In the genomic region with DNA sequence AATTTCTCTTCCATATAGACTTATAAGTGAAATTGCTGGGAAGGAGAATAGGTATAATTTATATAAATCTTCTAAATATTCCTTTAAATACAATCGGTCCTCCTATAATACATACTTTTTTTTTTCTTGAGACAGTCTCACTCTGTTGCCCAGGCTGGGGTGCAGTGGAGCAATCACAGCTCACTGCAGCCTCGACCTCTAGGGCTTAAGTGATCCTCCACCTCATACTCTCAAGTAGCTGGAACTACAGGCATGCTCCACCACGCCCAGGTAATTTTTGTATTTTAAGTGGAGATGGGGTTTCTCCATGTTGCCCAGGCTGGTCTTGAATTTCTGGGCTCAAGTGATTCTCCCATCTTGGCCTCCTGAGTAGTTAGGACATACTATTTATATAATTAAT, we compare ENCODE assay signal across 17 cellular contexts. TPM values are rescaled to one million over a fixed set of nuclear protein-coding genes. Genes with fewer than 3 reads are reported as not detected.
A peak's percentile ranks its signal among the peaks of the same experiment; 100 is the strongest.
DNase-seq lines count a peak whose midpoint lies in the region; ATAC-seq and TF ChIP-seq lines count a peak whose summit lies in the region.
"Had no signal": no experiment of that assay in that cellular context is flagged by ENCODE, and none has a peak within 500 bp of the region (broad histone marks: within the 10 kb centered on the region; RNA-seq: fewer than 3 reads in every experiment).

No MANE protein-coding gene starts in this region.

- TF ChIP-seq EP300 in upper lobe of left lung (IDR thresholded peaks at IDR 0.05): no peak

- ATAC-seq in lung (ENCODE audit: insufficient read depth, low FRiP score) (no peak), upper lobe of left lung (ENCODE audit: low FRiP score in 2 of 2) (peak in 1 of 2 donors; percentile 52), GM18502 (IDR thresholded peaks at IDR 0.05; ENCODE audit: poor library complexity, unreplicated experiment) (no peak)
- ATAC-seq: GM12878 had no signal

- no peak for TF ChIP-seq POLR2A in upper lobe of left lung (IDR thresholded peaks at IDR 0.05)

- no peak for TF ChIP-seq CTCF in C4-2B (conservative IDR thresholded peaks at IDR 0.05)
- no peak for TF ChIP-seq CTCF in VCaP (conservative IDR thresholded peaks at IDR 0.05)
- TF ChIP-seq CTCF in lung (IDR thresholded peaks at IDR 0.05; ENCODE audit: control extremely low read depth, extremely low read depth): no peak
- TF ChIP-seq CTCF in upper lobe of left lung (IDR thresholded peaks at IDR 0.05): no peak

- H3K27ac ChIP-seq in C4-2B (peak overlapping the region; percentile 70; the same call in 1 of the 2 replicates), VCaP (peak overlapping the region; percentile 99), lung (ENCODE audit: low read depth in 1 of 2, low read length in 1 of 2) (no peak overlapping the region), upper lobe of left lung (peak overlapping the region in 3 of 4 donors; percentile 50 to 69 (median 60))
- H3K27ac ChIP-seq: BLaER1 treated with 17β-estradiol and CSF1 and Interleukin-3, amounts not matched to agents 10 nM and 100 nM had no signal

- WGBS in lung, 2 donors: 71 to 95% methylated on average over 3 of the region's 3 CpGs
- WGBS in upper lobe of left lung, 2 donors: 66 to 85% methylated on average over 3 of the region's 3 CpGs

- H3K4me1 ChIP-seq in lung (ENCODE audit: control insufficient read depth in 2 of 2, insufficient read depth in 2 of 2, low read length in 2 of 2): peaks cover 0 to 2% of the 10 kb centered on the region in 2 donors
- peaks cover 9 to 32% (median 22%) of the 10 kb centered on the region in 4 donors for H3K4me1 ChIP-seq in upper lobe of left lung
- H3K4me1 ChIP-seq: HAP-1 had no signal

- H3K27me3 ChIP-seq in lung (ENCODE audit: control insufficient read depth, insufficient read depth) (no peaks in the 10 kb centered on the region), upper lobe of left lung (no peaks in the 10 kb centered on the region)
- H3K27me3 ChIP-seq: BLaER1 treated with 17β-estradiol and CSF1 and Interleukin-3, amounts not matched to agents 10 nM and 100 nM had no signal

- H3K4me3 ChIP-seq in lung (no peak overlapping the region), upper lobe of left lung (no peak overlapping the region)
- H3K4me3 ChIP-seq: BLaER1 treated with 17β-estradiol and CSF1 and Interleukin-3, amounts not matched to agents 10 nM and 100 nM; GM12878; HAP-1 had no signal

- DNase-seq in lung (ENCODE audit: low spot score): peak; percentile 44
- peak in 1 of 2 donors; percentile 69 for DNase-seq in upper lobe of left lung
- DNase-seq in activated effector memory CD4-positive, alpha-beta T cell treated with anti-CD3 and anti-CD28 coated beads, Interleukin-2, amount 50 U/mL, for 16 hours: no peak
- no peak for DNase-seq in DMS 273 treated with DMSO at 0.1 percent for 48 hours (lab: John Stamatoyannopoulos, UW)
- DNase-seq: ACHN; Calu3; CD4-positive, alpha-beta T cell; DMS79 had no signal

- peaks cover 30 to 43% of the 10 kb centered on the region in 2 donors for H3K36me3 ChIP-seq in lung (ENCODE audit: control insufficient read depth in 2 of 2, insufficient read depth in 2 of 2, low read length in 2 of 2)
- H3K36me3 ChIP-seq in upper lobe of left lung: peaks cover 14 to 87% (median 65%) of the 10 kb centered on the region in 4 donors

- H3K9me3 ChIP-seq in lung (ENCODE audit: control insufficient read depth in 2 of 2, insufficient read depth in 1 of 2, low read length in 1 of 2) (no peaks in the 10 kb centered on the region), upper lobe of left lung (no peaks in the 10 kb centered on the region)
- H3K9me3 ChIP-seq: BLaER1 treated with 17β-estradiol and CSF1 and Interleukin-3, amounts not matched to agents 10 nM and 100 nM; HAP-1 had no signal

RNA-seq across cellular contexts. Expression of gene NPFF, which starts 29.7 kb away (rescaled TPM):
- total RNA-seq in lung: not detected
- polyA plus RNA-seq in lung: under 1 TPM in 1 of 2 donors, not detected in 1; 0.45 TPM
- 1 to 10 TPM in 1 of 6 donors, not detected in 5; 6.2 TPM for total RNA-seq in upper lobe of left lung
- total RNA-seq: A172; Calu3; CD4-positive, alpha-beta T cell; G401; H1 had no signal
- polyA plus RNA-seq: H1 had no signal

RNA-seq across cellular contexts. Expression of gene TARBP2, which starts 35.9 kb away (rescaled TPM):
- total RNA-seq in lung: 10 to 100 TPM; 32.6 to 41.3 TPM
- 10 to 100 TPM; 32.2 to 37.1 TPM for polyA plus RNA-seq in lung
- 10 to 100 TPM; 25.4 to 74.4 (median 36.8) TPM for total RNA-seq in upper lobe of left lung

RNA-seq across cellular contexts. Expression of gene MAP3K12, which starts 37.7 kb away (rescaled TPM):
- total RNA-seq in lung: 10 to 100 TPM; 21.2 to 25.4 TPM
- 10 to 100 TPM; 13.4 to 18.9 TPM for polyA plus RNA-seq in lung
- total RNA-seq in upper lobe of left lung: 10 to 100 TPM in 5 of 6 donors, 1 to 10 TPM in 1; 9.6 to 87.0 (median 17.4) TPM

Comparison
In these comparisons a context has a peak if more than half of its experiments do, and no peak if none do; other contexts are left out.
1. H3K27ac ChIP-seq: peak in C4-2B (single experiment), VCaP (single experiment) and upper lobe of left lung (3 of 4); none in lung (0 of 2).